7 cellular contexts compared by ENCODE assay signal in genomic region chr18:52442686-52443085, GRCh38.
"Had no signal": no experiment of that assay in that cellular context is flagged by ENCODE, and none has a peak within 500 bp of the region (broad histone marks: within the 10 kb centered on the region; RNA-seq: fewer than 3 reads in every experiment).

No MANE protein-coding gene starts in this region.

- ATAC-seq: GM23338, HepG2 had no signal

- H3K4me3 ChIP-seq: GM23338 had no signal

- DNase-seq: H9, HCEC 1CT had no signal

- H3K27ac ChIP-seq: HL-60 had no signal

- FAIRE-seq: H1, H54, HepG2 had no signal
